ENCODE assay signal across 1 cellular context in the genomic region with DNA sequence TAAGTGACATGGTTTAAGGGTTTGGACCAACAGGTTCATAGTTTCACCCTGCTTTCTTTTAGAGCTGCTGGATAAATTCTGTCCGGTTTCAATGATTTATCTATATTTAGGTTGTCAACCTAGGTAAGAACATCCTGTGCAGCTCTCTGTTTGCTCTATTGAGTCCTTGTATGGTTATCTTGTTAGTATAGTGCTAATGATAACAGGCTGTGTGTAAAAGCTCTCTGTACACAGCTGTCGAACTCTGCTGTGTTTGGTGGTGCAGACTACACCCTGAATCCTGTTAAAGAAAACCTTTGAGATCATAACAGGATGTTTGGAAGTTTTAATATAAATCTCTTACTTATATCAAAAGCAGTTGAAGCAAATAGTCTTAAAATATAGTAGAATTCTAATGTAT.
TF ChIP-seq lines count a peak whose summit lies in the region.

No MANE protein-coding gene starts in this region.

TF ChIP-seq in IMR-90, 13 proteins besides CTCF, POLR2A, EP300 and RAD21 (continued from another document):
- TF ChIP-seq, protein P1, sequence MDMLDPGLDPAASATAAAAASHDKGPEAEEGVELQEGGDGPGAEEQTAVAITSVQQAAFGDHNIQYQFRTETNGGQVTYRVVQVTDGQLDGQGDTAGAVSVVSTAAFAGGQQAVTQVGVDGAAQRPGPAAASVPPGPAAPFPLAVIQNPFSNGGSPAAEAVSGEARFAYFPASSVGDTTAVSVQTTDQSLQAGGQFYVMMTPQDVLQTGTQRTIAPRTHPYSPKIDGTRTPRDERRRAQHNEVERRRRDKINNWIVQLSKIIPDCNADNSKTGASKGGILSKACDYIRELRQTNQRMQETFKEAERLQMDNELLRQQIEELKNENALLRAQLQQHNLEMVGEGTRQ (IDR thresholded peaks at IDR 0.05; ENCODE audit: low read depth, low read length): no peak
- TF ChIP-seq CHD1 (IDR thresholded peaks at IDR 0.05; ENCODE audit: low read depth, low read length): no peak
- TF ChIP-seq CEBPB (IDR thresholded peaks at IDR 0.05; ENCODE audit: low read depth, low read length): no peak
- TF ChIP-seq NFE2L2 (IDR thresholded peaks at IDR 0.05; ENCODE audit: low read depth, low read length): no peak
- no peak for TF ChIP-seq ELK1 (IDR thresholded peaks at IDR 0.05; ENCODE audit: borderline replicate concordance, low read depth, low read length)
- TF ChIP-seq RFX5 (IDR thresholded peaks at IDR 0.05; ENCODE audit: low read depth, low read length): no peak
- no peak for TF ChIP-seq RCOR1 (IDR thresholded peaks at IDR 0.05; ENCODE audit: insufficient replicate concordance, low read length)
